8 cellular contexts compared by ENCODE assay signal in the genomic region with DNA sequence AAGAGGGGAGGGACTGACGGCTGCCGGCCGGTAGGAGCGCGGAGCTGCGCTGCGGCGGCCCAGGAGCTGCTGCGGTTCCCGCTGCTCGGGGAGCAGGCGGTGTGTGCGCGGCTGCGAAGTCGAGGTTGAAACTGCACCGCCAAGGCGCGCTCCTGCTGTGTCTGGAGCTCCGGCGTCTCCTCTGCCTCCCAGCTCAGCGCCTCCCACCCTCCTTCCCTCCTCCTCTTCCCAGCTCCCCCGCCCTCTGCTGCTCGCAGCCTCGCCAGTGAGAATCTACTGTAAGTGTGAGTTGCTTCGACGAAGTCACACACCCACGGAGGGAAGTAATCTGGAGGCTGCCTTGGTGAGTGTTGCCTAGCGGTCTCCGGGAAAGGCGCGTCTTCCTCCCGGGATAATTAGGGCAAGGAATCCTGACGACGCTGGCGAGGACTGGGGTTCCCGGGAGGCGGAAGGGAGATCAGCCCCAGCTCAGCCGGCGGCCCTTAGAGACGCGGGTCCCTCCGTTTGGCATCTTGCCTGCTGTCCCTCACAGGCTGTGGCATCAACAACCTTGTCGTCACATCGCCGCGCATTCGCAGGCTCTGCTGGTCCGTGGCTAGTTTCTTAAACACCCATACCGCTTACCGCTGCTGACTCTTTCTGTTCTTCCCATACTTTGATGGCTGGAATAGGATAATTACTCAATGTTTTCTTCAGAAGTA. TPM values are rescaled to one million over a fixed set of nuclear protein-coding genes. Genes with fewer than 3 reads are reported as not detected.
DNase-seq lines count a peak whose midpoint lies in the region; ATAC-seq, FAIRE-seq and TF ChIP-seq lines count a peak whose summit lies in the region.

EPHA5 (minus strand) TSS at position 159 of the 701 bp plus-strand sequence. CDS start 747 bp downstream, outside the sequence.

- in situ Hi-C loops in GM12878 (cut with MboI) = no loop called here

- peak within 1 kb of the TSS; percentile 27 to 53 for H3K4me3 Mint-ChIP-seq in stimulated activated naive CD8-positive, alpha-beta T cell treated with anti-CD3 and anti-CD28 coated beads, Interleukin-15, amount 100 ng/mL, for 72 hours
- H3K4me3 Mint-ChIP-seq in Calu3 (ENCODE audit: low read depth, unreplicated experiment) = no peak within 1 kb of the TSS

- no peak for TF ChIP-seq CTCF in GM12878 (IDR thresholded peaks at IDR 0.05 in 2 of 3, conservative IDR thresholded peaks at IDR 0.05 in 1 of 3; ENCODE audit: control insufficient read depth in 2 of 3, extremely low read depth in 1 of 3, insufficient read depth in 1 of 3, low read depth in 3 of 3, low read length in 3 of 3)
- TF ChIP-seq CTCF in hepatocyte (IDR thresholded peaks at IDR 0.05; ENCODE audit: poor library complexity) = peak; percentile 18
- no peak for TF ChIP-seq CTCF in psoas muscle (IDR thresholded peaks at IDR 0.05)
- no peak for TF ChIP-seq CTCF in Calu3 (IDR thresholded peaks at IDR 0.05; ENCODE audit: unreplicated experiment)

- H3K36me3 ChIP-seq in GM12878 (ENCODE audit: control insufficient read depth in 2 of 2, insufficient read depth in 2 of 2, low read length in 1 of 2) (no peaks in the 10 kb centered on the region), hepatocyte (replicated peaks; ENCODE audit: insufficient read depth, low read depth) (no peaks in the 10 kb centered on the region), psoas muscle (ENCODE audit: insufficient read depth in 1 of 2, low read depth in 1 of 2) (no peaks in the 10 kb centered on the region)

- BruUV-seq in GM12878 (replicated peaks; lab: Mats Ljungman, UMichigan) = no TSS peak
- no TSS peak for BruUV-seq in Calu3 (replicated peaks; lab: Mats Ljungman, UMichigan)

- 51% methylated on average over 44 of the region's 51 CpGs for WGBS in GM12878 (ENCODE audit: insufficient coverage, insufficient replicate concordance, low lambda C conversion rate, missing lambda C conversion rate)
- under 1% methylated on average over 42 of the region's 51 CpGs for WGBS in hepatocyte (ENCODE audit: low lambda C conversion rate, missing lambda C conversion rate)
- WGBS in psoas muscle, 3 donors = 1% methylated on average over 48 to 51 of the region's 51 CpGs

- RAD21 ChIA-PET in GM12878 (lab: Charles Lee; ENCODE audit: unreplicated experiment) = no interaction called here

- POLR2A ChIA-PET in GM12878 (lab: Charles Lee) = no interaction called here

- H4K20me1 ChIP-seq in GM12878 (ENCODE audit: control insufficient read depth, insufficient read depth) (no peaks in the 10 kb centered on the region), hepatocyte (ENCODE audit: insufficient read depth, poor library complexity, severe bottlenecking) (no peaks in the 10 kb centered on the region)

- H3K9ac ChIP-seq in GM12878 (ENCODE audit: control insufficient read depth, insufficient read depth, low read length) = no peak within 1 kb of the TSS

- H3K36me3 Mint-ChIP-seq in Calu3 (ENCODE audit: insufficient read depth, unreplicated experiment) = no peaks in the 10 kb centered on the region

- H3K4me1 ChIP-seq in GM12878 (ENCODE audit: control insufficient read depth, insufficient read depth, low read length) (no peaks in the 10 kb centered on the region), hepatocyte (ENCODE audit: insufficient read depth) (peaks cover 15% of the 10 kb centered on the region), psoas muscle (no peaks in the 10 kb centered on the region)

- SMC1A ChIA-PET in GM12878 (lab: Charles Lee; ENCODE audit: uncharacterized antibody, unreplicated experiment) = interaction anchor here (1.1 kb wide), 1 partner anchor 12 kb away, joined by 3 read pairs; no protein-coding TSS in a partner anchor

- H3K4me3 ChIP-seq in GM12878 (no peak within 1 kb of the TSS), hepatocyte (peak within 1 kb of the TSS; percentile 63), psoas muscle (peak within 1 kb of the TSS; percentile 54)

- no peaks in the 10 kb centered on the region for H3K79me2 ChIP-seq in GM12878 (ENCODE audit: control insufficient read depth, insufficient read depth, low read length)
- no peaks in the 10 kb centered on the region for H3K79me2 ChIP-seq in hepatocyte

- DNase-seq in stimulated activated naive CD8-positive, alpha-beta T cell treated with anti-CD3 and anti-CD28 coated beads, Interleukin-15, amount 100 ng/mL, for 72 hours = no peak
- DNase-seq in stimulated activated naive CD8-positive, alpha-beta T cell treated with anti-CD3 and anti-CD28 coated beads, Interleukin-15, Interleukin-2, amounts not matched to agents 100 U/mL and 50 U/mL, for 24 hours = no peak
- peak; percentile 65 for DNase-seq in NCI-H345 (lab: John Stamatoyannopoulos, UW)
- DNase-seq in GM12878 (ENCODE audit: low read depth, low spot score) = no peak
- peak; percentile 79 for DNase-seq in hepatocyte (ENCODE audit: low spot score)
- peak; percentile 40 to 55 for DNase-seq in psoas muscle
- DNase-seq in Calu3 = no peak

- no peak within 1 kb of the TSS for H3K4me2 ChIP-seq in GM12878 (ENCODE audit: control insufficient read depth, insufficient read depth)
- peak within 1 kb of the TSS; percentile 93 for H3K4me2 ChIP-seq in hepatocyte

- no peak for TF ChIP-seq EP300 in GM12878 (IDR thresholded peaks at IDR 0.05; ENCODE audit: borderline replicate concordance in 1 of 2, control insufficient read depth in 1 of 2, low read depth in 2 of 2, low read length in 2 of 2)

- no peak for ATAC-seq in stimulated activated naive CD8-positive, alpha-beta T cell treated with anti-CD3 and anti-CD28 coated beads, Interleukin-15, amount 100 ng/mL, for 72 hours
- no peak for ATAC-seq in stimulated activated naive CD8-positive, alpha-beta T cell treated with anti-CD3 and anti-CD28 coated beads, Interleukin-15, Interleukin-2, amounts not matched to agents 100 U/mL and 50 U/mL, for 24 hours
- peak; percentile 45; the same call in 2 of the 3 replicates for ATAC-seq in GM12878
- ATAC-seq in psoas muscle = peak; percentile 35 to 75 (median 61)
- no peak for ATAC-seq in HG02973 (IDR thresholded peaks at IDR 0.05; ENCODE audit: unreplicated experiment)

- H3K9me2 ChIP-seq in hepatocyte (replicated peaks; ENCODE audit: insufficient read depth) = no peaks in the 10 kb centered on the region

- H3K9me3 Mint-ChIP-seq in stimulated activated naive CD8-positive, alpha-beta T cell treated with anti-CD3 and anti-CD28 coated beads, Interleukin-15, amount 100 ng/mL, for 72 hours = peaks cover 4 to 12% of the 10 kb centered on the region in 2 donors
- H3K9me3 Mint-ChIP-seq in Calu3 (ENCODE audit: low read depth, unreplicated experiment) = no peaks in the 10 kb centered on the region

- no peak within 1 kb of the TSS for H3K27ac Mint-ChIP-seq in stimulated activated naive CD8-positive, alpha-beta T cell treated with anti-CD3 and anti-CD28 coated beads, Interleukin-15, amount 100 ng/mL, for 72 hours
- no peak within 1 kb of the TSS for H3K27ac Mint-ChIP-seq in Calu3 (ENCODE audit: unreplicated experiment)

- H3K4me1 Mint-ChIP-seq in stimulated activated naive CD8-positive, alpha-beta T cell treated with anti-CD3 and anti-CD28 coated beads, Interleukin-15, amount 100 ng/mL, for 72 hours = peaks cover 15% of the 10 kb centered on the region
- no peaks in the 10 kb centered on the region for H3K4me1 Mint-ChIP-seq in Calu3 (ENCODE audit: low read depth, unreplicated experiment)

- peaks cover 56% of the 10 kb centered on the region for H3K27me3 Mint-ChIP-seq in stimulated activated naive CD8-positive, alpha-beta T cell treated with anti-CD3 and anti-CD28 coated beads, Interleukin-15, amount 100 ng/mL, for 72 hours
- no peaks in the 10 kb centered on the region for H3K27me3 Mint-ChIP-seq in Calu3 (ENCODE audit: unreplicated experiment)

- peaks cover 0 to 9% of the 10 kb centered on the region in 2 experiments; a peak in 2 of 4 replicates for H3K27me3 ChIP-seq in GM12878 (replicated peaks in 1 of 2; ENCODE audit: control insufficient read depth in 2 of 2, insufficient read depth in 2 of 2, low read length in 1 of 2)
- peaks cover 79% of the 10 kb centered on the region for H3K27me3 ChIP-seq in hepatocyte
- peaks cover 4 to 37% (median 21%) of the 10 kb centered on the region in 3 donors for H3K27me3 ChIP-seq in psoas muscle (ENCODE audit: insufficient read depth in 3 of 3, low read length in 2 of 3)

- no peak for TF ChIP-seq POLR2A in GM12878 (IDR thresholded peaks at IDR 0.05; ENCODE audit: low read depth, low read length)

- H2AFZ ChIP-seq in GM12878 (ENCODE audit: control insufficient read depth, low read depth, low read length) (no peak within 1 kb of the TSS), hepatocyte (peak within 1 kb of the TSS; percentile 79)

- CTCF ChIA-PET in GM12878 (lab: Yijun Ruan, JAX) (no interaction called here), Calu3 (lab: Charles Lee) (no interaction called here)

- H3K9me3 ChIP-seq in GM12878 (replicated peaks; ENCODE audit: control insufficient read depth, insufficient read depth, low read length) (no peaks in the 10 kb centered on the region), hepatocyte (ENCODE audit: low read depth) (no peaks in the 10 kb centered on the region), psoas muscle (no peaks in the 10 kb centered on the region)

- H3K27ac ChIP-seq in GM12878 (ENCODE audit: control insufficient read depth, insufficient read depth) (no peak within 1 kb of the TSS), hepatocyte (no peak within 1 kb of the TSS), psoas muscle (no peak within 1 kb of the TSS)

- FAIRE-seq in GM12878 (lab: Jason Lieb, UNC) = no peak

- TF ChIP-seq RAD21 in GM12878 (IDR thresholded peaks at IDR 0.05; ENCODE audit: insufficient read depth, low read depth, low read length) = no peak

- intact Hi-C loops in GM12878 (cut with micrococcal nuclease; ENCODE audit: unreplicated experiment) (no loop called here), psoas muscle (cut with DNase I) (no loop called here), Calu3 (cut with micrococcal nuclease; ENCODE audit: unreplicated experiment) (no loop called here)

RNA-seq across cellular contexts. Expression of gene EPHA5, which starts in this region (rescaled TPM):
- total RNA-seq in GM12878 (2013; cell fraction: nucleolus; rRNA removed) = not detected in 2 replicates
- 0.05 TPM in 1 of 2 replicates, not detected in the other for total RNA-seq in GM12878 (2014; rRNA removed)
- total RNA-seq in GM12878 (2014; rRNA removed; fragmentation: Illumina TruSeq; extraction: Trizol) = not detected in 2 replicates
- total RNA-seq in GM12878 (2021) = not detected in 2 replicates
- polyA plus RNA-seq in GM12878 (2011; ENCODE audit: low read depth) = not detected
- not detected in 2 replicates for polyA plus RNA-seq in GM12878 (2011; rRNA removed)
- polyA plus RNA-seq in GM12878 (2011; cell fraction: cytosol; rRNA removed) = not detected in 2 replicates
- polyA plus RNA-seq in GM12878 (2011; cell fraction: nucleus; rRNA removed) = not detected in 2 replicates
- not detected in 2 replicates for polyA plus RNA-seq in GM12878 (2012)
- not detected in 2 replicates for polyA plus RNA-seq in GM12878 (2014; fragmentation: Illumina TruSeq; extraction: Trizol)
- not detected for polyA plus RNA-seq in GM12878 (2014; fragmentation: Nextera tagmentation; extraction: Ambion mirVana)
- polyA plus RNA-seq in GM12878 (2014; rRNA removed) = not detected in 2 replicates
- not detected for polyA plus RNA-seq in GM12878 (2016; fragmentation: Nextera tagmentation; extraction: Ambion mirVana)
- not detected in 2 replicates for polyA minus RNA-seq in GM12878 (2011; rRNA and poly(A)+ RNA removed)
- polyA minus RNA-seq in GM12878 (2011; cell fraction: cytosol; rRNA and poly(A)+ RNA removed) = not detected in 2 replicates
- polyA minus RNA-seq in GM12878 (2011; cell fraction: nucleus; rRNA and poly(A)+ RNA removed) = not detected in 2 replicates
- total RNA-seq in hepatocyte = 0.63 and 0.84 TPM in 2 replicates
- 0.05 TPM in 1 of 2 replicates, not detected in the other for polyA plus RNA-seq in hepatocyte
- total RNA-seq in psoas muscle = under 1 TPM in 1 of 4 donors, not detected in 3; 0.06 TPM
- under 1 TPM in 2 of 3 donors, not detected in 1; 0.01 TPM for polyA plus RNA-seq in psoas muscle
- total RNA-seq in Calu3 (2022) = not detected in 2 replicates

Comparison
In these comparisons a context has a peak if more than half of its experiments do, and no peak if none do; other contexts are left out.
1. Peak in ATAC-seq in GM12878; RNA of the gene not detected or under 1 TPM.
2. Peak in DNase-seq, H3K4me3 ChIP-seq and H3K4me2 ChIP-seq in hepatocyte; RNA of the gene not detected or under 1 TPM.
3. Peak in DNase-seq, ATAC-seq and H3K4me3 ChIP-seq in psoas muscle; RNA of the gene not detected or under 1 TPM.